ENCODE assay signal across 15 cellular contexts in the genomic region with DNA sequence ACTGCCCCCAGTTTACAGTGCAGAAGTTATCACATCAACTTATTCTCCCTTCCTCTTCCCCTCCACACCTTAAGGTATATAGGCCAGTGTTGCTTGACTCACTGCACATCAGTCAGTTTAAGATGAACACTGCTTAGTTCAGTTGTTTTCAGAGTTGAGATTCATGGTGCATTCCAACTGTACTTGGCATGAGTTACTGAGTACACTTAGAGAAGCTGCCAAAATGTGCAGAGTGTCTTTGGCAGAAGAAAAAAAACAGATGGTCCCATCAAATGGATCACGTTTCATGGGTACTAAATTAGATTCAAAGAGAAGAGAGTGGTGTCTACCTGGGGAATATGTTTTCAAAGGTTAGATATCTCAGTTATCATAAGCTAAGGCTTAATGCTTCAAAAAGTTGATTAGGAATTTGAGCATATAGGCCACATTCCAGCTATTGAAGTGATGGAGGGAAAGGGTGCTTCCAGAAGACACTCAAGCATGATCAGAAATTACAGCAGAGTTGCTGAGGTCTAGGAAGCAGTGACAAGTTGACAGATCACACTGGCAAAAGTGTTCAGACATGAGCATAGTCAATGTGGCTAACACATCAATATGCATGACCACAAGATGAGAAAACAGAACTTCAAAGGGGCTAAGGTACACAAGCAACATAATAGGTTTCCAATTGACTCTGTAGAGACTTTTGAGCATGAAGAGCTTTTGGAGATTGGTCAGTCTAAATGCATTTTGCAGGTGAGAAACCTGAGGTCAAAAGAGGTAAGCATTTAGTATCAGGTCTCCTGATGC.
A peak's percentile ranks its signal among the peaks of the same experiment; 100 is the strongest.
DNase-seq lines count a peak whose midpoint lies in the region; ATAC-seq, FAIRE-seq and TF ChIP-seq lines count a peak whose summit lies in the region.
"Had no signal": no experiment of that assay in that cellular context is flagged by ENCODE, and none has a peak within 500 bp of the region (broad histone marks: within the 10 kb centered on the region; RNA-seq: fewer than 3 reads in every experiment).

No MANE protein-coding gene starts in this region.

- no peak for TF ChIP-seq POLR2A in heart left ventricle (IDR thresholded peaks at IDR 0.05)

- TF ChIP-seq CTCF in heart left ventricle (IDR thresholded peaks at IDR 0.05) = no peak
- TF ChIP-seq CTCF in left ventricle myocardium inferior (IDR thresholded peaks at IDR 0.05; ENCODE audit: borderline replicate concordance) = no peak
- TF ChIP-seq CTCF in bronchial epithelial cell (IDR thresholded peaks at IDR 0.05; ENCODE audit: insufficient read depth, low read length, severe bottlenecking) = no peak
- TF ChIP-seq CTCF in chondrocyte (IDR thresholded peaks at IDR 0.05) = no peak

- no peak overlapping the region for H3K27ac Mint-ChIP-seq in chondrocyte (ENCODE audit: unreplicated experiment)
- H3K27ac Mint-ChIP-seq: IgD-negative memory B cell had no signal

- FAIRE-seq in bronchial epithelial cell (lab: Jason Lieb, UNC) (peak; percentile 55), GM19239 (lab: Jason Lieb, UNC) (no peak)
- FAIRE-seq: A204.1 had no signal

- H3K4me1 Mint-ChIP-seq in chondrocyte (ENCODE audit: low read depth) = no peaks in the 10 kb centered on the region
- H3K4me1 Mint-ChIP-seq: IgD-negative memory B cell had no signal

- H3K36me3 Mint-ChIP-seq in chondrocyte (ENCODE audit: low read depth) = no peaks in the 10 kb centered on the region
- H3K36me3 Mint-ChIP-seq: IgD-negative memory B cell had no signal

- H3K4me3 ChIP-seq in heart left ventricle (no peak overlapping the region), left ventricle myocardium inferior (no peak overlapping the region), bronchial epithelial cell (ENCODE audit: low read depth, low read length) (no peak overlapping the region)
- H3K4me3 ChIP-seq: SJCRH30 had no signal

- H3K27ac ChIP-seq in heart left ventricle = no peak overlapping the region
- H3K27ac ChIP-seq in left ventricle myocardium inferior (replicated peaks) = no peak overlapping the region
- H3K27ac ChIP-seq: SJCRH30 had no signal

- H3K27me3 ChIP-seq in heart left ventricle (no peaks in the 10 kb centered on the region), left ventricle myocardium inferior (ENCODE audit: low read depth) (no peaks in the 10 kb centered on the region), bronchial epithelial cell (ENCODE audit: control insufficient read depth, insufficient read depth, low read length) (no peaks in the 10 kb centered on the region)
- H3K27me3 ChIP-seq: SJCRH30 had no signal

- no peak overlapping the region for H3K4me3 Mint-ChIP-seq in chondrocyte (ENCODE audit: unreplicated experiment)
- H3K4me3 Mint-ChIP-seq: IgD-negative memory B cell had no signal

- no peaks in the 10 kb centered on the region for H3K27me3 Mint-ChIP-seq in chondrocyte (ENCODE audit: low read depth)
- H3K27me3 Mint-ChIP-seq: IgD-negative memory B cell had no signal

- H3K9me3 Mint-ChIP-seq in chondrocyte (ENCODE audit: low read depth) = no peaks in the 10 kb centered on the region

- H3K4me1 ChIP-seq in heart left ventricle (peaks cover 0 to 7% (median 0%) of the 10 kb centered on the region in 12 donors), left ventricle myocardium inferior (peaks cover 12% of the 10 kb centered on the region)
- H3K4me1 ChIP-seq: SJCRH30 had no signal

- DNase-seq in heart left ventricle (no peak), left ventricle myocardium inferior (no peak), bronchial epithelial cell (ENCODE audit: low read depth) (no peak), left ventricle myocardium superior (no peak), GM19239 (ENCODE audit: insufficient read length, low spot score) (no peak), chondrocyte (ENCODE audit: low spot score) (no peak)
- DNase-seq in activated naive CD4-positive, alpha-beta T cell (lab: John Stamatoyannopoulos, UW) = no peak
- DNase-seq: Kasumi-1, NCI-H1105 treated with DMSO at 0.1 percent for 48 hours, NCI-H1694 treated with DMSO at 0.1 percent for 48 hours, RPMI8226, SJCRH30 had no signal

- H3K9me3 ChIP-seq in heart left ventricle (peaks cover 0 to 5% (median 0%) of the 10 kb centered on the region in 12 donors), left ventricle myocardium inferior (replicated peaks) (peaks cover 5% of the 10 kb centered on the region)
- H3K9me3 ChIP-seq: SJCRH30 had no signal

- ATAC-seq in heart left ventricle (peak; percentile 59 to 75 (median 64)), left ventricle myocardium superior (peak; percentile 79)
- ATAC-seq: HCT116 had no signal

- WGBS in heart left ventricle, 4 donors = 14 to 22% (median 19%) methylated on average over 1 of the region's 1 CpG

- no peaks in the 10 kb centered on the region for H3K36me3 ChIP-seq in heart left ventricle
- H3K36me3 ChIP-seq in left ventricle myocardium inferior = no peaks in the 10 kb centered on the region
- H3K36me3 ChIP-seq in bronchial epithelial cell (ENCODE audit: control insufficient read depth, insufficient read depth, low read length) = no peaks in the 10 kb centered on the region
- H3K36me3 ChIP-seq: SJCRH30 had no signal

- intact Hi-C loops in heart left ventricle (cut with DNase I) = no loop called here
- intact Hi-C loops in left ventricle myocardium inferior (cut with micrococcal nuclease) = no loop called here
- intact Hi-C loops in left ventricle myocardium superior (cut with micrococcal nuclease) = no loop called here
